ENCODE assay signal across 8 cellular contexts in the genomic region with DNA sequence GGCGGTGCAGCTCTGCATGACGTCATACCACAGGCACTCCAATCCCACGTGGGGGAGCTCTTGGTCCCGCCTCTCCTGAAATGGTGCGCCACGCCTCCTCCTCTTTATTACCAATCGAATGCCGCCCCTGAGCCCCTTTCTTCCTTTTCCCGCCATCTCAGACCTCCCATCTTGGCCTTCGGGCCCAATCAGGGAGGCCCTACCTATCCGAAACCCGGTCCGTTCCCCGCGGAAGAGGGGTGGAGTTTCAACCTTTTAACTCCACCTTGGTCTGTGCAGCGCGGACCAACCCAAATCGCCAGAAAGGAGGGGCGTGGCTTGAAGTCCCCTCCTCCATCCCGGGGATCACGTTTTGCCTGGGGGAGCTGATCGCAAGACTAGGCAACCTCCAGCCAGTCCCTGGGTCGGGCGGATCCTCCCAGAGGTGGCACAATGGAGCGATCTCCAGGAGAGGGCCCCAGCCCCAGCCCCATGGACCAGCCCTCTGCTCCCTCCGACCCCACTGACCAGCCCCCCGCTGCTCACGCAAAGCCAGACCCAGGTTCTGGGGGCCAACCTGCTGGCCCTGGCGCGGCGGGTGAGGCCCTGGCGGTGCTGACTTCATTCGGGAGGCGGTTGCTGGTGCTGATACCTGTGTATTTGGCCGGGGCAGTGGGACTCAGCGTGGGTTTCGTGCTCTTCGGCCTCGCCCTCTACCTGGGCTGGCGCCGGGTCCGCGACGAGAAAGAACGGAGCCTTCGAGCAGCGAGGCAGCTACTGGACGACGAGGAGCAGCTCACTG. TPM values are rescaled to one million over a fixed set of nuclear protein-coding genes. Genes with fewer than 3 reads are reported as not detected.
A peak's percentile ranks its signal among the peaks of the same experiment; 100 is the strongest.
DNase-seq lines count a peak whose midpoint lies in the region; ATAC-seq and TF ChIP-seq lines count a peak whose summit lies in the region.

A gene with protein sequence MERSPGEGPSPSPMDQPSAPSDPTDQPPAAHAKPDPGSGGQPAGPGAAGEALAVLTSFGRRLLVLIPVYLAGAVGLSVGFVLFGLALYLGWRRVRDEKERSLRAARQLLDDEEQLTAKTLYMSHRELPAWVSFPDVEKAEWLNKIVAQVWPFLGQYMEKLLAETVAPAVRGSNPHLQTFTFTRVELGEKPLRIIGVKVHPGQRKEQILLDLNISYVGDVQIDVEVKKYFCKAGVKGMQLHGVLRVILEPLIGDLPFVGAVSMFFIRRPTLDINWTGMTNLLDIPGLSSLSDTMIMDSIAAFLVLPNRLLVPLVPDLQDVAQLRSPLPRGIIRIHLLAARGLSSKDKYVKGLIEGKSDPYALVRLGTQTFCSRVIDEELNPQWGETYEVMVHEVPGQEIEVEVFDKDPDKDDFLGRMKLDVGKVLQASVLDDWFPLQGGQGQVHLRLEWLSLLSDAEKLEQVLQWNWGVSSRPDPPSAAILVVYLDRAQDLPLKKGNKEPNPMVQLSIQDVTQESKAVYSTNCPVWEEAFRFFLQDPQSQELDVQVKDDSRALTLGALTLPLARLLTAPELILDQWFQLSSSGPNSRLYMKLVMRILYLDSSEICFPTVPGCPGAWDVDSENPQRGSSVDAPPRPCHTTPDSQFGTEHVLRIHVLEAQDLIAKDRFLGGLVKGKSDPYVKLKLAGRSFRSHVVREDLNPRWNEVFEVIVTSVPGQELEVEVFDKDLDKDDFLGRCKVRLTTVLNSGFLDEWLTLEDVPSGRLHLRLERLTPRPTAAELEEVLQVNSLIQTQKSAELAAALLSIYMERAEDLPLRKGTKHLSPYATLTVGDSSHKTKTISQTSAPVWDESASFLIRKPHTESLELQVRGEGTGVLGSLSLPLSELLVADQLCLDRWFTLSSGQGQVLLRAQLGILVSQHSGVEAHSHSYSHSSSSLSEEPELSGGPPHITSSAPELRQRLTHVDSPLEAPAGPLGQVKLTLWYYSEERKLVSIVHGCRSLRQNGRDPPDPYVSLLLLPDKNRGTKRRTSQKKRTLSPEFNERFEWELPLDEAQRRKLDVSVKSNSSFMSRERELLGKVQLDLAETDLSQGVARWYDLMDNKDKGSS (plus strand): TSS at position 380 of the 781 bp plus-strand sequence. CDS start 53 bp downstream, at position 433.

- no peaks in the 10 kb centered on the region for H3K36me3 ChIP-seq in hepatocyte (replicated peaks; ENCODE audit: insufficient read depth, low read depth)

- H3K9me2 ChIP-seq in hepatocyte (replicated peaks; ENCODE audit: insufficient read depth) = no peaks in the 10 kb centered on the region

- H3K4me2 ChIP-seq in hepatocyte = peak within 1 kb of the TSS; percentile 89

- DNase-seq in NCI-H2081 (lab: John Stamatoyannopoulos, UW) (peak; percentile 99), T1000 (lab: John Stamatoyannopoulos, UW) (peak; percentile 99), astrocyte of the hippocampus (ENCODE audit: low read depth, low spot score) (peak; percentile 100), hepatocyte (ENCODE audit: low spot score) (peak; percentile 99), renal cortical epithelial cell (ENCODE audit: low read depth) (peak; percentile 99), cortex of kidney (lab: John Stamatoyannopoulos, UW) (no peak)

- peaks cover 19% of the 10 kb centered on the region for H3K79me2 ChIP-seq in hepatocyte

- H3K27me3 ChIP-seq in hepatocyte = no peaks in the 10 kb centered on the region

- H2AFZ ChIP-seq in hepatocyte = peak within 1 kb of the TSS; percentile 22

- no peaks in the 10 kb centered on the region for H3K9me3 ChIP-seq in hepatocyte (ENCODE audit: low read depth)

- peaks cover 4% of the 10 kb centered on the region for H4K20me1 ChIP-seq in hepatocyte (ENCODE audit: insufficient read depth, poor library complexity, severe bottlenecking)

- H3K4me3 ChIP-seq in hepatocyte = peak within 1 kb of the TSS; percentile 38

- peaks cover 11% of the 10 kb centered on the region for H3K4me1 ChIP-seq in hepatocyte (ENCODE audit: insufficient read depth)

- no peak for TF ChIP-seq CTCF in hepatocyte (IDR thresholded peaks at IDR 0.05; ENCODE audit: poor library complexity)

- under 1% methylated on average over 44 of the region's 49 CpGs for WGBS in hepatocyte (ENCODE audit: low lambda C conversion rate, missing lambda C conversion rate)

- peak within 1 kb of the TSS; percentile 78 for H3K27ac ChIP-seq in hepatocyte

- ATAC-seq in GM18508 (IDR thresholded peaks at IDR 0.05; ENCODE audit: insufficient read depth, unreplicated experiment) (peak; percentile 82), HG03025 (IDR thresholded peaks at IDR 0.05; ENCODE audit: low FRiP score, unreplicated experiment) (peak; percentile 86)

RNA-seq across cellular contexts. Expression of the gene that starts here (rescaled TPM):
- total RNA-seq in hepatocyte (44.9 and 52.3 TPM in 2 replicates), renal cortical epithelial cell (347 and 558 TPM in 2 replicates)
- polyA plus RNA-seq in hepatocyte = 40.0 and 43.8 TPM in 2 replicates
